In genomic region chr13:23967792-23968191, GRCh38 we compare ENCODE assay signal across 1 cellular context.
TF ChIP-seq lines count a peak whose summit lies in the region.

No MANE protein-coding gene starts in this region.

TF ChIP-seq in HepG2, 621 proteins besides CTCF, POLR2A, EP300 and RAD21:
- TF ChIP-seq MNT (IDR thresholded peaks at IDR 0.05), result peak; percentile 98
